Comparison of ENCODE assay signal across 12 cellular contexts in the genomic region with DNA sequence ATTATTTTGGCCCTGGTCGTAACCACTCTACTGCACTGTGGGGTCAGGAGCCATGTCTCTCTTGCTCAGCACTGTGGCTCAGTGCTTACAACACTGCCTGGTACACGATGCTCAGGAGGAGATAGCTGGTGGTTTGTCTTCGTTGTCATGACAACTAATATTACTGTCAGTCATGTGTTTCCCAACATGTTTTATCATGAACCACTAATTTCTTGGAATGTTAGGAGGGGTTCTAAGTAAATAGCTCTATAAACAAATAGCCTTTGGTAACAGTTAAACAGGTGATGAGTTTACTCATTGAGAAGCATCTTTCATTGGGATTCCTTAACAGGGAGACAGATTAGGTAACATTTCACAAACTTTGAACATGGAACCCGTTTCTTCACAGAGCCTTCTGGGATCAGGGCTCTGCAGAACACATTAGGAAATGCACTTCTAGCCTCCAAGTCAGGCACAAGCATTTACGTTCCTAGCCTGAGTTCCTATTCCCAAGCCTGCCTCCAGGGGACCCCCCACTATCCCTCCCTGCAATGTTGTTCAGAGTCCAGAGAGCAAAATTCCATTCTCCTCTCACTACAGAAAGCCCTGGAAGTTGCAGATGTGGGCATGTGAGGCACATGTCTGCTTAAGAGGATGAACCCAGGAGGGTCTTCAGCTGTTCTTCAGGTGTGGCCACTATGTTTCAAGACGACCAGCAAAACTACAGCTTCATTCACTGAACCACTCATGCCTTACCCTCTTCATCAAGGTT. TPM values are rescaled to one million over a fixed set of nuclear protein-coding genes. Genes with fewer than 3 reads are reported as not detected.
DNase-seq lines count a peak whose midpoint lies in the region; ATAC-seq and TF ChIP-seq lines count a peak whose summit lies in the region.
"Had no signal": no experiment of that assay in that cellular context is flagged by ENCODE, and none has a peak within 500 bp of the region (broad histone marks: within the 10 kb centered on the region; RNA-seq: fewer than 3 reads in every experiment).

No MANE protein-coding gene starts in this region.

- no peak overlapping the region for H3K9ac ChIP-seq in Loucy (ENCODE audit: low read depth, low read length, poor library complexity, severe bottlenecking)

- no peak overlapping the region for H3K4me3 ChIP-seq in Loucy (ENCODE audit: low read length, poor library complexity, severe bottlenecking)

- TF ChIP-seq CTCF in Loucy (conservative IDR thresholded peaks at IDR 0.05; ENCODE audit: low read length): peak; percentile 26; the same call in 1 of the 2 replicates
- TF ChIP-seq CTCF in nephron progenitor cell (IDR thresholded peaks at IDR 0.05): peak; percentile 7

- H3K4me1 Mint-ChIP-seq in effector memory CD8-positive, alpha-beta T cell (ENCODE audit: low read depth in 2 of 2): peaks cover 3 to 8% of the 10 kb centered on the region in 2 donors
- no peaks in the 10 kb centered on the region for H3K4me1 Mint-ChIP-seq in nephron progenitor cell

- peaks cover 16% of the 10 kb centered on the region for H3K36me3 Mint-ChIP-seq in effector memory CD8-positive, alpha-beta T cell (ENCODE audit: insufficient read depth)
- H3K36me3 Mint-ChIP-seq in nephron progenitor cell (ENCODE audit: low read depth): peaks cover 8% of the 10 kb centered on the region

- H3K27me3 ChIP-seq in Loucy (ENCODE audit: insufficient read depth, low read length, poor library complexity, severe bottlenecking): no peaks in the 10 kb centered on the region
- H3K27me3 ChIP-seq: neutrophil had no signal

- no peak overlapping the region for H3K4me2 ChIP-seq in Loucy (ENCODE audit: low read depth, low read length, poor library complexity, severe bottlenecking)

- H3K9me3 ChIP-seq in Loucy (ENCODE audit: insufficient read depth, low read depth, low read length): peaks cover 3% of the 10 kb centered on the region; the same call in 1 of the 2 replicates
- H3K9me3 ChIP-seq: neutrophil had no signal

- H3K27me3 Mint-ChIP-seq in effector memory CD8-positive, alpha-beta T cell: no peaks in the 10 kb centered on the region
- H3K27me3 Mint-ChIP-seq in nephron progenitor cell (ENCODE audit: low read depth, poor library complexity): peaks cover 12% of the 10 kb centered on the region

- intact Hi-C loops in posterior vena cava (cut with DNase I): no loop called here

- DNase-seq in EL (peak; percentile 11), nephron progenitor cell (no peak), posterior vena cava (ENCODE audit: low spot score) (no peak)
- no peak for DNase-seq in effector memory CD8-positive, alpha-beta T cell
- DNase-seq: activated gamma-delta T cell treated with Interleukin-2 at 50 U/mL for 16 hours, DMS53, NCI-H1105 had no signal

- H3K4me1 ChIP-seq in Loucy (ENCODE audit: insufficient read depth, low read length, poor library complexity, severe bottlenecking): no peaks in the 10 kb centered on the region

- H3K36me3 ChIP-seq in Loucy (ENCODE audit: insufficient read depth, low read length): no peaks in the 10 kb centered on the region

- no peak overlapping the region for H3K4me3 Mint-ChIP-seq in effector memory CD8-positive, alpha-beta T cell
- no peak overlapping the region for H3K4me3 Mint-ChIP-seq in nephron progenitor cell

- no peak overlapping the region for H2AFZ ChIP-seq in Loucy (ENCODE audit: low read length)

- H3F3A ChIP-seq in Loucy (ENCODE audit: low read depth): no peaks in the 10 kb centered on the region

- H3K9me3 Mint-ChIP-seq in effector memory CD8-positive, alpha-beta T cell: no peaks in the 10 kb centered on the region
- peaks cover 17% of the 10 kb centered on the region for H3K9me3 Mint-ChIP-seq in nephron progenitor cell

- ATAC-seq in effector memory CD8-positive, alpha-beta T cell (replicated peaks): no peak
- no peak for ATAC-seq in GM21381 (IDR thresholded peaks at IDR 0.05; ENCODE audit: unreplicated experiment)
- no peak for ATAC-seq in HG02759 (IDR thresholded peaks at IDR 0.05; ENCODE audit: unreplicated experiment)
- ATAC-seq in GM21360 (IDR thresholded peaks at IDR 0.05; ENCODE audit: unreplicated experiment): no peak

- H4K20me1 ChIP-seq in Loucy (ENCODE audit: insufficient read depth, low read length, poor library complexity, severe bottlenecking): no peaks in the 10 kb centered on the region

- peak overlapping the region; percentile 8 to 55 for H3K27ac Mint-ChIP-seq in effector memory CD8-positive, alpha-beta T cell
- H3K27ac Mint-ChIP-seq in nephron progenitor cell: no peak overlapping the region

- no peaks in the 10 kb centered on the region for H3K79me2 ChIP-seq in Loucy (ENCODE audit: insufficient read depth, low read length)

- H3K9me2 ChIP-seq in Loucy (replicated peaks; ENCODE audit: low read depth, low read length): no peaks in the 10 kb centered on the region

RNA-seq across cellular contexts. Expression of gene RBM44, which starts 6.4 kb away (rescaled TPM):
- 1 to 10 TPM in 1 of 2 donors, under 1 TPM in 1; 0.60 to 1.6 TPM for total RNA-seq in posterior vena cava
